In genomic region chr14:90880282-90880681, GRCh38 we compare ENCODE assay signal across 8 cellular contexts.
"Had no signal": no experiment of that assay in that cellular context is flagged by ENCODE, and none has a peak within 500 bp of the region (broad histone marks: within the 10 kb centered on the region; RNA-seq: fewer than 3 reads in every experiment).

No MANE protein-coding gene starts in this region.

- H3K27ac ChIP-seq: HL-60, KMS-11 had no signal

- H3K27ac Mint-ChIP-seq: IgD-negative memory B cell had no signal

- H3K4me3 Mint-ChIP-seq: IgD-negative memory B cell had no signal

- DNase-seq: IMR-90, KBM-7, KG1 had no signal

- H3K4me2 ChIP-seq: KMS-11 had no signal

- ATAC-seq: HepG2 had no signal

- H3K27me3 Mint-ChIP-seq: IgD-negative memory B cell had no signal

- FAIRE-seq: HepG2, HTR-8/SVneo had no signal

- H3K9ac ChIP-seq: KMS-11 had no signal
